ENCODE assay signal across 30 cellular contexts in genomic region chr15:86080302-86080701, GRCh38. TPM values are rescaled to one million over a fixed set of nuclear protein-coding genes. Genes with fewer than 3 reads are reported as not detected.
"Had no signal": no experiment of that assay in that cellular context is flagged by ENCODE, and none has a peak within 500 bp of the region (broad histone marks: within the 10 kb centered on the region; RNA-seq: fewer than 3 reads in every experiment).

No MANE protein-coding gene starts in this region.

- DNase-seq: hypothalamus; immature natural killer cell; kidney; left colon; mesendoderm; naive B cell; natural killer cell; nephron progenitor cell; ovary; retina; right cardiac atrium; small intestine; spleen; stimulated activated CD4-positive, alpha-beta T cell treated with anti-CD3 and anti-CD28 coated beads, Interleukin-4, amount 100 ng/mL, for 24 hours; stimulated activated naive CD4-positive, alpha-beta T cell had no signal

- H3K4me1 Mint-ChIP-seq: immature natural killer cell; mesothelial cell of epicardium; naive B cell; natural killer cell; stimulated activated effector memory CD8-positive, alpha-beta T cell treated with anti-CD3 and anti-CD28 coated beads, Interleukin-12 subunit alpha, Interleukin-12 subunit beta, amount 100 ng/mL, for 72 hours had no signal

- H3K4me3 Mint-ChIP-seq: immature natural killer cell; mesothelial cell of epicardium; naive B cell; natural killer cell; nephron progenitor cell; stimulated activated effector memory CD8-positive, alpha-beta T cell treated with anti-CD3 and anti-CD28 coated beads, Interleukin-12 subunit alpha, Interleukin-12 subunit beta, amount 100 ng/mL, for 72 hours; stimulated activated naive CD8-positive, alpha-beta T cell treated with anti-CD3 and anti-CD28 coated beads, Interleukin-15, Interleukin-2, amounts not matched to agents 100 ng/mL and 50 ng/mL, for 24 hours; type B pancreatic cell had no signal

- H3K36me3 Mint-ChIP-seq: immature natural killer cell; mesothelial cell of epicardium; naive B cell; natural killer cell; stimulated activated effector memory CD8-positive, alpha-beta T cell treated with anti-CD3 and anti-CD28 coated beads, Interleukin-12 subunit alpha, Interleukin-12 subunit beta, amount 100 ng/mL, for 72 hours; type B pancreatic cell had no signal

- H3K9me3 Mint-ChIP-seq: immature natural killer cell; mesothelial cell of epicardium; natural killer cell; nephron progenitor cell; stimulated activated effector memory CD8-positive, alpha-beta T cell treated with anti-CD3 and anti-CD28 coated beads, Interleukin-12 subunit alpha, Interleukin-12 subunit beta, amount 100 ng/mL, for 72 hours; stimulated activated naive CD8-positive, alpha-beta T cell treated with anti-CD3 and anti-CD28 coated beads, Interleukin-15, Interleukin-2, amounts not matched to agents 100 ng/mL and 50 ng/mL, for 24 hours; type B pancreatic cell had no signal

- H3K36me3 ChIP-seq: left lung, ovary, spleen, suprapubic skin, tibial nerve, vagina had no signal

- ATAC-seq: left colon; natural killer cell; sciatic nerve; stimulated activated effector memory CD8-positive, alpha-beta T cell treated with anti-CD3 and anti-CD28 coated beads, Interleukin-12 subunit alpha, Interleukin-12 subunit beta, amount 100 ng/mL, for 72 hours had no signal

- H3K27ac Mint-ChIP-seq: immature natural killer cell; mesothelial cell of epicardium; naive B cell; natural killer cell; nephron progenitor cell; progenitor cell of endocrine pancreas; stimulated activated effector memory CD8-positive, alpha-beta T cell treated with anti-CD3 and anti-CD28 coated beads, Interleukin-12 subunit alpha, Interleukin-12 subunit beta, amount 100 ng/mL, for 72 hours; stimulated activated naive CD8-positive, alpha-beta T cell treated with anti-CD3 and anti-CD28 coated beads, Interleukin-15, Interleukin-2, amounts not matched to agents 100 ng/mL and 50 ng/mL, for 24 hours; type B pancreatic cell had no signal

- H3K4me1 ChIP-seq: left lung, spleen, suprapubic skin had no signal

- H3K9me3 ChIP-seq: left lung, ovary, spleen, suprapubic skin, tibial nerve, vagina had no signal

- H3K27me3 ChIP-seq: left lung, ovary, suprapubic skin, tibial nerve, vagina had no signal

- H3K27ac ChIP-seq: left lung, ovary, spleen, suprapubic skin, tibial nerve, vagina had no signal

- H3K4me3 ChIP-seq: left lung, lung, ovary, spleen, suprapubic skin, tibial nerve, vagina had no signal

RNA-seq across cellular contexts. Expression of gene AGBL1, which starts 0.6 kb away (rescaled TPM):
- total RNA-seq: kidney, liver, mesothelial cell of epicardium, natural killer cell, omental fat pad, progenitor cell of endocrine pancreas, right cardiac atrium, spleen, subcutaneous adipose tissue, vagina had no signal
- polyA plus RNA-seq: immature natural killer cell, liver, right cardiac atrium, spleen, urinary bladder had no signal
